Comparison of ENCODE assay signal across 10 cellular contexts in the genomic region with DNA sequence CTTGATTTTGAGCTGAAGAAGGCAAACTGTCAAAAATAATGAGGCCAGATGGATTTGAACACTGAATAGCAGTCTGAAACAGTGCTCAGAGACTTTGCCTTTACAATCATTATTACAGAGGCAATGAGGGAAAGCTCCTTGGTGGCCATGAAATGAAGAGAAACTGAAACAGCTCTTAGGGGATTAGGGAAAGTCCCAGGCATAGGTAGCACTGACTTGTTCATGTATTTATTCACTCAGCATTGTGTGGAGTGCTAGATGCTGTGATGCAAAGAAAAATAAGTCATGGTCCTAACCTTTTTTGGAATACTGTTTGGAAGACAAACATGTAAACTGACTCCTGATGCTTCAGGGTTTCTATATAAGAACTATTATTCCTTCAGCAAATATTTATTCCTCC.
DNase-seq lines count a peak whose midpoint lies in the region; ATAC-seq and TF ChIP-seq lines count a peak whose summit lies in the region.
"Had no signal": no experiment of that assay in that cellular context is flagged by ENCODE, and none has a peak within 500 bp of the region (broad histone marks: within the 10 kb centered on the region; RNA-seq: fewer than 3 reads in every experiment).

No MANE protein-coding gene starts in this region.

- CTCF ChIA-PET in CD8-positive, alpha-beta T cell (lab: Charles Lee): interaction anchor here (0.6 to 1.3 kb wide), 2 partner anchors 67 to 228 kb away, joined by 3 to 5 read pairs; no protein-coding TSS in a partner anchor
- CTCF ChIA-PET in activated CD4-positive, alpha-beta memory T cell treated with anti-CD3 and anti-CD28 coated beads, Interleukin-2, amount 10 ng/mL, durations not matched to agents 7 days and 5 days (lab: Charles Lee): no interaction called here

- peak; percentile 59 for ATAC-seq in CD8-positive, alpha-beta T cell
- ATAC-seq in GM19035 (IDR thresholded peaks at IDR 0.05; ENCODE audit: unreplicated experiment): peak; percentile 90
- peak; percentile 99 for ATAC-seq in HG02885 (IDR thresholded peaks at IDR 0.05; ENCODE audit: poor library complexity, unreplicated experiment)

- no peaks in the 10 kb centered on the region for H3K27me3 ChIP-seq in CD8-positive, alpha-beta T cell (ENCODE audit: insufficient read depth, low read length)
- no peaks in the 10 kb centered on the region for H3K27me3 ChIP-seq in SJCRH30
- H3K27me3 ChIP-seq in smooth muscle cell (ENCODE audit: low read depth): no peaks in the 10 kb centered on the region
- H3K27me3 ChIP-seq: BLaER1 treated with 17β-estradiol and CSF1 and Interleukin-3, amounts not matched to agents 10 nM and 100 nM had no signal

- no peak for TF ChIP-seq CTCF in CD8-positive, alpha-beta T cell (IDR thresholded peaks at IDR 0.05)
- no peak for TF ChIP-seq CTCF in smooth muscle cell (IDR thresholded peaks at IDR 0.05; ENCODE audit: borderline replicate concordance, insufficient read depth, poor library complexity, severe bottlenecking)

- no peak overlapping the region for H3K4me2 ChIP-seq in smooth muscle cell
- H3K4me2 ChIP-seq: BLaER1 treated with 17β-estradiol and CSF1 and Interleukin-3, amounts not matched to agents 10 nM and 100 nM had no signal

- no peak overlapping the region for H3K27ac ChIP-seq in CD8-positive, alpha-beta T cell (ENCODE audit: low read depth, low read length)
- H3K27ac ChIP-seq in SJCRH30 (no peak overlapping the region), smooth muscle cell (ENCODE audit: low read depth) (no peak overlapping the region)
- H3K27ac ChIP-seq: BLaER1 treated with 17β-estradiol and CSF1 and Interleukin-3, amounts not matched to agents 10 nM and 100 nM had no signal

- peaks cover 4% of the 10 kb centered on the region for H3K36me3 ChIP-seq in CD8-positive, alpha-beta T cell (ENCODE audit: insufficient read depth, low read length)
- H3K36me3 ChIP-seq in SJCRH30: no peaks in the 10 kb centered on the region
- H3K36me3 ChIP-seq in smooth muscle cell (ENCODE audit: low read depth): no peaks in the 10 kb centered on the region

- H3K4me3 ChIP-seq in CD8-positive, alpha-beta T cell (ENCODE audit: low read depth, low read length): no peak overlapping the region
- H3K4me3 ChIP-seq in SJCRH30 (no peak overlapping the region), smooth muscle cell (no peak overlapping the region)
- H3K4me3 ChIP-seq: BLaER1 treated with 17β-estradiol and CSF1 and Interleukin-3, amounts not matched to agents 10 nM and 100 nM had no signal

- DNase-seq in CD8-positive, alpha-beta T cell: no peak
- DNase-seq in activated CD4-positive, alpha-beta memory T cell treated with anti-CD3 and anti-CD28 coated beads, Interleukin-2, amount 10 ng/mL, durations not matched to agents 7 days and 5 days: no peak
- DNase-seq in NCI-H510A (lab: John Stamatoyannopoulos, UW) (no peak), SJCRH30 (no peak), NCI-H1105 (lab: John Stamatoyannopoulos, UW) (no peak), smooth muscle cell (lab: John Stamatoyannopoulos, UW; ENCODE audit: unreplicated experiment) (no peak)
- DNase-seq: hypothalamus had no signal

- no peaks in the 10 kb centered on the region for H3K27me3 Mint-ChIP-seq in CD8-positive, alpha-beta T cell (ENCODE audit: low read depth)
- H3K27me3 Mint-ChIP-seq in activated CD4-positive, alpha-beta memory T cell treated with anti-CD3 and anti-CD28 coated beads, Interleukin-2, amount 10 ng/mL, durations not matched to agents 7 days and 5 days: no peaks in the 10 kb centered on the region

- intact Hi-C loops in CD8-positive, alpha-beta T cell (cut with DNase I, micrococcal nuclease): no loop called here

- peaks cover 2% of the 10 kb centered on the region for H3K9me3 Mint-ChIP-seq in CD8-positive, alpha-beta T cell
- peaks cover 4% of the 10 kb centered on the region for H3K9me3 Mint-ChIP-seq in activated CD4-positive, alpha-beta memory T cell treated with anti-CD3 and anti-CD28 coated beads, Interleukin-2, amount 10 ng/mL, durations not matched to agents 7 days and 5 days

- peaks cover 6% of the 10 kb centered on the region for H3K4me1 Mint-ChIP-seq in CD8-positive, alpha-beta T cell (ENCODE audit: low read depth)
- H3K4me1 Mint-ChIP-seq in activated CD4-positive, alpha-beta memory T cell treated with anti-CD3 and anti-CD28 coated beads, Interleukin-2, amount 10 ng/mL, durations not matched to agents 7 days and 5 days: peaks cover 12% of the 10 kb centered on the region

- no peaks in the 10 kb centered on the region for H3K9me3 ChIP-seq in CD8-positive, alpha-beta T cell (ENCODE audit: low read length)
- no peaks in the 10 kb centered on the region for H3K9me3 ChIP-seq in SJCRH30 (replicated peaks)
- no peaks in the 10 kb centered on the region for H3K9me3 ChIP-seq in smooth muscle cell (replicated peaks; ENCODE audit: low read depth)

- H3K27ac Mint-ChIP-seq in CD8-positive, alpha-beta T cell: peak overlapping the region; percentile 32
- peak overlapping the region; percentile 23 for H3K27ac Mint-ChIP-seq in activated CD4-positive, alpha-beta memory T cell treated with anti-CD3 and anti-CD28 coated beads, Interleukin-2, amount 10 ng/mL, durations not matched to agents 7 days and 5 days

- no peaks in the 10 kb centered on the region for H3F3A ChIP-seq in smooth muscle cell (ENCODE audit: low read depth)

- H3K4me1 ChIP-seq in CD8-positive, alpha-beta T cell (ENCODE audit: insufficient read depth, low read length): no peaks in the 10 kb centered on the region
- H3K4me1 ChIP-seq in SJCRH30 (no peaks in the 10 kb centered on the region), smooth muscle cell (ENCODE audit: low read depth) (no peaks in the 10 kb centered on the region)
- H3K4me1 ChIP-seq: BLaER1 treated with 17β-estradiol and CSF1 and Interleukin-3, amounts not matched to agents 10 nM and 100 nM had no signal

- H4K20me1 ChIP-seq in smooth muscle cell (ENCODE audit: low read depth): no peaks in the 10 kb centered on the region
- H4K20me1 ChIP-seq: BLaER1 treated with 17β-estradiol and CSF1 and Interleukin-3, amounts not matched to agents 10 nM and 100 nM had no signal

- no peak overlapping the region for H2AFZ ChIP-seq in smooth muscle cell (ENCODE audit: low read depth)

- H3K36me3 Mint-ChIP-seq in CD8-positive, alpha-beta T cell: peaks cover 78% of the 10 kb centered on the region
- H3K36me3 Mint-ChIP-seq in activated CD4-positive, alpha-beta memory T cell treated with anti-CD3 and anti-CD28 coated beads, Interleukin-2, amount 10 ng/mL, durations not matched to agents 7 days and 5 days (ENCODE audit: low read depth): peaks cover 59% of the 10 kb centered on the region

- no peak overlapping the region for H3K4me3 Mint-ChIP-seq in CD8-positive, alpha-beta T cell
- H3K4me3 Mint-ChIP-seq in activated CD4-positive, alpha-beta memory T cell treated with anti-CD3 and anti-CD28 coated beads, Interleukin-2, amount 10 ng/mL, durations not matched to agents 7 days and 5 days: no peak overlapping the region

- H3K9ac ChIP-seq in smooth muscle cell (ENCODE audit: low read depth): no peak overlapping the region
- H3K9ac ChIP-seq: BLaER1 treated with 17β-estradiol and CSF1 and Interleukin-3, amounts not matched to agents 10 nM and 100 nM had no signal

- POLR2A ChIA-PET in CD8-positive, alpha-beta T cell (lab: Charles Lee): no interaction called here
- POLR2A ChIA-PET in activated CD4-positive, alpha-beta memory T cell treated with anti-CD3 and anti-CD28 coated beads, Interleukin-2, amount 10 ng/mL, durations not matched to agents 7 days and 5 days (lab: Charles Lee): interaction anchor here (1.1 kb wide), 1 partner anchor 319 kb away, joined by 3 read pairs; the partner anchor contains the start of gene FUT8

- H3K79me2 ChIP-seq in smooth muscle cell (ENCODE audit: low read depth): no peaks in the 10 kb centered on the region
